In the genomic region with DNA sequence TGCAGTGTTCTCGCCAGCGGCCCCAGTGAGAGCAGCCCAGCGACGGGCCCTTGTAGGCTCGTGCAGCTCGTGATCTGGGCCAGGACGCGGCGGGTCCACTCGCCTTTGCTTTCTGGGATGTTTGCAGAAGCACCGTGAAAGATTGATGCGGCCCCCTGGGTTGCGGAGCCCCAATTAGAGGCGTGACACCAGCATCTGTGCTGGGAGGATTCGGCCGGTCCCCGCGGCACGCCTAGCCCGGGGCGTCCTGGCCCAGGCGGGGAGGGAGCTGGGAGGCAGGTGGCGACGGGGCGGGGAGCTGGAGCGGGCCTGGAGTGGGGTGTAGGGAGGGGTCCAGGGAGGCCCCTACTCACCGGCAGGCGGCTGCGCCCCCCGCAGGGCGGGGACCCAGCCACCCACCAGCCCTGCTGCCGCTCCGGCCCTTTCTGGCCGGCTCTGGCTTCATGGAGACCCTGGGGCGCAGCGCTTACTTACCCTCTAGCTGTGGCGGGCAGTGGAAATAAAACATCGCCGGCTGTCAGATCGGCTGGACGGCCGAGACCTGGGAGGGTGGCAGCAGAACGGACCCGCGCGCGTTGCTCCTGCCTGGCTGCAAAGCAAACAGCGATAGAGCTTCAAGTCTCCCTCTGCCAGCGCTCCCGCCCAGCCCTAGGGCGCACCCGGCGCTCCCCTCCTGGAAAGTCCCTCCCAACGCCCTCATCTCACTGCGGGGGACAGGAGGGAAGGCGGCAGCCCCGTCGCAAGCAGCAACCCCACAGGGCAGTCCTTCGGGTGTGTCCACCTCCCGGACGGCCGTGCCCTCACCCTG, we compare ENCODE assay signal across 1 cellular context.
TF ChIP-seq lines count a peak whose summit lies in the region.

No MANE protein-coding gene starts in this region.

TF ChIP-seq in WTC11, 78 proteins besides CTCF, POLR2A, EP300 and RAD21 (continued from another document):
- TF ChIP-seq, protein P1, sequence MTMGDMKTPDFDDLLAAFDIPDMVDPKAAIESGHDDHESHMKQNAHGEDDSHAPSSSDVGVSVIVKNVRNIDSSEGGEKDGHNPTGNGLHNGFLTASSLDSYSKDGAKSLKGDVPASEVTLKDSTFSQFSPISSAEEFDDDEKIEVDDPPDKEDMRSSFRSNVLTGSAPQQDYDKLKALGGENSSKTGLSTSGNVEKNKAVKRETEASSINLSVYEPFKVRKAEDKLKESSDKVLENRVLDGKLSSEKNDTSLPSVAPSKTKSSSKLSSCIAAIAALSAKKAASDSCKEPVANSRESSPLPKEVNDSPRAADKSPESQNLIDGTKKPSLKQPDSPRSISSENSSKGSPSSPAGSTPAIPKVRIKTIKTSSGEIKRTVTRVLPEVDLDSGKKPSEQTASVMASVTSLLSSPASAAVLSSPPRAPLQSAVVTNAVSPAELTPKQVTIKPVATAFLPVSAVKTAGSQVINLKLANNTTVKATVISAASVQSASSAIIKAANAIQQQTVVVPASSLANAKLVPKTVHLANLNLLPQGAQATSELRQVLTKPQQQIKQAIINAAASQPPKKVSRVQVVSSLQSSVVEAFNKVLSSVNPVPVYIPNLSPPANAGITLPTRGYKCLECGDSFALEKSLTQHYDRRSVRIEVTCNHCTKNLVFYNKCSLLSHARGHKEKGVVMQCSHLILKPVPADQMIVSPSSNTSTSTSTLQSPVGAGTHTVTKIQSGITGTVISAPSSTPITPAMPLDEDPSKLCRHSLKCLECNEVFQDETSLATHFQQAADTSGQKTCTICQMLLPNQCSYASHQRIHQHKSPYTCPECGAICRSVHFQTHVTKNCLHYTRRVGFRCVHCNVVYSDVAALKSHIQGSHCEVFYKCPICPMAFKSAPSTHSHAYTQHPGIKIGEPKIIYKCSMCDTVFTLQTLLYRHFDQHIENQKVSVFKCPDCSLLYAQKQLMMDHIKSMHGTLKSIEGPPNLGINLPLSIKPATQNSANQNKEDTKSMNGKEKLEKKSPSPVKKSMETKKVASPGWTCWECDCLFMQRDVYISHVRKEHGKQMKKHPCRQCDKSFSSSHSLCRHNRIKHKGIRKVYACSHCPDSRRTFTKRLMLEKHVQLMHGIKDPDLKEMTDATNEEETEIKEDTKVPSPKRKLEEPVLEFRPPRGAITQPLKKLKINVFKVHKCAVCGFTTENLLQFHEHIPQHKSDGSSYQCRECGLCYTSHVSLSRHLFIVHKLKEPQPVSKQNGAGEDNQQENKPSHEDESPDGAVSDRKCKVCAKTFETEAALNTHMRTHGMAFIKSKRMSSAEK (CRISPR knock-in tag; IDR thresholded peaks at IDR 0.05; ENCODE audit: borderline replicate concordance) = no peak
- TF ChIP-seq, protein P2, sequence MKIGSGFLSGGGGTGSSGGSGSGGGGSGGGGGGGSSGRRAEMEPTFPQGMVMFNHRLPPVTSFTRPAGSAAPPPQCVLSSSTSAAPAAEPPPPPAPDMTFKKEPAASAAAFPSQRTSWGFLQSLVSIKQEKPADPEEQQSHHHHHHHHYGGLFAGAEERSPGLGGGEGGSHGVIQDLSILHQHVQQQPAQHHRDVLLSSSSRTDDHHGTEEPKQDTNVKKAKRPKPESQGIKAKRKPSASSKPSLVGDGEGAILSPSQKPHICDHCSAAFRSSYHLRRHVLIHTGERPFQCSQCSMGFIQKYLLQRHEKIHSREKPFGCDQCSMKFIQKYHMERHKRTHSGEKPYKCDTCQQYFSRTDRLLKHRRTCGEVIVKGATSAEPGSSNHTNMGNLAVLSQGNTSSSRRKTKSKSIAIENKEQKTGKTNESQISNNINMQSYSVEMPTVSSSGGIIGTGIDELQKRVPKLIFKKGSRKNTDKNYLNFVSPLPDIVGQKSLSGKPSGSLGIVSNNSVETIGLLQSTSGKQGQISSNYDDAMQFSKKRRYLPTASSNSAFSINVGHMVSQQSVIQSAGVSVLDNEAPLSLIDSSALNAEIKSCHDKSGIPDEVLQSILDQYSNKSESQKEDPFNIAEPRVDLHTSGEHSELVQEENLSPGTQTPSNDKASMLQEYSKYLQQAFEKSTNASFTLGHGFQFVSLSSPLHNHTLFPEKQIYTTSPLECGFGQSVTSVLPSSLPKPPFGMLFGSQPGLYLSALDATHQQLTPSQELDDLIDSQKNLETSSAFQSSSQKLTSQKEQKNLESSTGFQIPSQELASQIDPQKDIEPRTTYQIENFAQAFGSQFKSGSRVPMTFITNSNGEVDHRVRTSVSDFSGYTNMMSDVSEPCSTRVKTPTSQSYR (CRISPR knock-in tag; IDR thresholded peaks at IDR 0.05) = no peak
- TF ChIP-seq NR1H2 (CRISPR knock-in tag; IDR thresholded peaks at IDR 0.05) (no peak), TCF7 (CRISPR knock-in tag; IDR thresholded peaks at IDR 0.05; ENCODE audit: low read depth) (no peak), ZNF232 (CRISPR knock-in tag; IDR thresholded peaks at IDR 0.05) (no peak)
